In the genomic region with DNA sequence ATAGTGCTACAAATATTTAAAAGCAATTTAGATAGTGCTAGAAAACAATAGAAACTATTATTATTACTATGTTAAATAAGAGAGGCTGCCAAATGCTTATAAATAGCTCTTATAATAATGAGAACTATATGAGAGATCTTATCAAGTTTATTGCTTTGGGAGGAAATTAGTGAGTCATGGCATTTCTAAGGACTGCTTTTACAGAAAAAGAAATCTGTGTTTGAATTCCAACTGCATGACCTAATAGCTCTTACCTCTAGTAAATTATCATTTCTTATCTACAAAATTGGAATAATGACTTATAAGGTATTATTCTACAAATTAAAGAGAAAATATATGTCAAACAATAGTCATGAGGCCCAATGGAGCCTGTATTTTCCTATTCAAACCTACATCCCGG, we compare ENCODE assay signal across 19 cellular contexts.
DNase-seq lines count a peak whose midpoint lies in the region; TF ChIP-seq lines count a peak whose summit lies in the region.
"Had no signal": no experiment of that assay in that cellular context is flagged by ENCODE, and none has a peak within 500 bp of the region (broad histone marks: within the 10 kb centered on the region; RNA-seq: fewer than 3 reads in every experiment).

No MANE protein-coding gene starts in this region.

- H3K4me3 ChIP-seq in OCI-LY7 (ENCODE audit: low read depth, low read length, poor library complexity, severe bottlenecking), result no peak overlapping the region
- H3K4me3 ChIP-seq: SJCRH30 had no signal

- no peaks in the 10 kb centered on the region for H3K4me1 ChIP-seq in OCI-LY7 (ENCODE audit: insufficient read depth, low read length, poor library complexity, severe bottlenecking)

- H4K20me1 ChIP-seq in OCI-LY7 (ENCODE audit: insufficient read depth, low read length), result no peaks in the 10 kb centered on the region

- POLR2A ChIA-PET in OCI-LY7 (lab: Charles Lee), result interaction anchor here (0.6 kb wide), 1 partner anchor 44 kb away, joined by 3 read pairs; no protein-coding TSS in a partner anchor

- DNase-seq in HT-29 (ENCODE audit: low spot score), result peak; percentile 50
- peak; percentile 20 for DNase-seq in epithelial cell of prostate (ENCODE audit: low read depth, low spot score)
- DNase-seq in non-pigmented ciliary epithelial cell (ENCODE audit: low read depth), result peak; percentile 28
- DNase-seq in 8988T, result no peak
- no peak for DNase-seq in OCI-LY7 (ENCODE audit: low spot score)
- no peak for DNase-seq in DMS53 (lab: John Stamatoyannopoulos, UW)
- DNase-seq: ACHN; Calu3; CD4-positive, CD25-positive, alpha-beta regulatory T cell; DMS79; H7; NCI-H1417; NCI-H187 treated with DMSO at 0.1 percent for 48 hours; NCI-H526 treated with DMSO at 0.1 percent for 48 hours; NK-92 treated with Interleukin-12 subunit alpha and Interleukin-12 subunit beta, amount 100 ng/mL, for 24 hours; OCI-M1; RPMI8226; SJCRH30 had no signal

- H3K36me3 ChIP-seq in OCI-LY7 (ENCODE audit: insufficient read depth, low read length), result no peaks in the 10 kb centered on the region
- H3K36me3 ChIP-seq: SJCRH30 had no signal

- BruUV-seq in OCI-LY7 (replicated peaks; lab: Mats Ljungman, UMichigan), result no TSS peak

- intact Hi-C loops in OCI-LY7 (cut with micrococcal nuclease; ENCODE audit: unreplicated experiment), result no loop called here

- CTCF ChIA-PET in OCI-LY7 (lab: Charles Lee; ENCODE audit: unreplicated experiment), result no interaction called here

- peak overlapping the region; percentile 38 for H3K27ac ChIP-seq in 22Rv1
- H3K27ac ChIP-seq in epithelial cell of prostate, result no peak overlapping the region
- no peak overlapping the region for H3K27ac ChIP-seq in OCI-LY7 (ENCODE audit: low read depth, low read length, poor library complexity, severe bottlenecking)
- H3K27ac ChIP-seq: SJCRH30 had no signal

- TF ChIP-seq CTCF in 22Rv1 (IDR thresholded peaks at IDR 0.05), result no peak
- TF ChIP-seq CTCF in OCI-LY7 (conservative IDR thresholded peaks at IDR 0.05; ENCODE audit: low read length), result no peak

- H3K79me2 ChIP-seq in OCI-LY7 (ENCODE audit: insufficient read depth, low read depth, low read length), result no peaks in the 10 kb centered on the region

- no peak overlapping the region for H2AFZ ChIP-seq in OCI-LY7 (ENCODE audit: low read length)

- H3K9me3 ChIP-seq in OCI-LY7 (ENCODE audit: low read length), result no peaks in the 10 kb centered on the region
- H3K9me3 ChIP-seq: SJCRH30 had no signal

- H3K9me2 ChIP-seq in OCI-LY7 (ENCODE audit: insufficient read depth, low read length), result no peaks in the 10 kb centered on the region; the same call in 1 of the 2 replicates

- H3K4me2 ChIP-seq in OCI-LY7 (ENCODE audit: low read length), result no peak overlapping the region

Comparison
In these comparisons a context has a peak if more than half of its experiments do, and no peak if none do; other contexts are left out.
1. DNase-seq: peak in HT-29 (single experiment), epithelial cell of prostate (single experiment) and non-pigmented ciliary epithelial cell (single experiment); none in 8988T (single experiment), OCI-LY7 (single experiment) and DMS53 (single experiment).